8 cellular contexts compared by ENCODE assay signal in genomic region chr17:44970136-44970737, GRCh38. TPM values are rescaled to one million over a fixed set of nuclear protein-coding genes. Genes with fewer than 3 reads are reported as not detected.
DNase-seq lines count a peak whose midpoint lies in the region; ATAC-seq and TF ChIP-seq lines count a peak whose summit lies in the region.

No MANE protein-coding gene starts in this region.

- H3K9me3 Mint-ChIP-seq in CD4-positive, alpha-beta T cell: no peaks in the 10 kb centered on the region
- H3K9me3 Mint-ChIP-seq in IgD-negative memory B cell: no peaks in the 10 kb centered on the region
- H3K9me3 Mint-ChIP-seq in stimulated activated naive CD8-positive, alpha-beta T cell treated with anti-CD3 and anti-CD28 coated beads, Interleukin-15, amount 100 ng/mL, for 72 hours: no peaks in the 10 kb centered on the region

- H3K27ac Mint-ChIP-seq in CD4-positive, alpha-beta T cell: no peak overlapping the region
- peak overlapping the region in 1 of 3 donors; percentile 16 for H3K27ac Mint-ChIP-seq in IgD-negative memory B cell
- no peak overlapping the region for H3K27ac Mint-ChIP-seq in stimulated activated naive CD8-positive, alpha-beta T cell treated with anti-CD3 and anti-CD28 coated beads, Interleukin-15, amount 100 ng/mL, for 72 hours

- POLR2A ChIA-PET in CD4-positive, alpha-beta T cell (lab: Charles Lee): no interaction called here

- H3K4me3 Mint-ChIP-seq in CD4-positive, alpha-beta T cell: peak overlapping the region; percentile 83
- peak overlapping the region; percentile 33 to 89 (median 74) for H3K4me3 Mint-ChIP-seq in IgD-negative memory B cell
- H3K4me3 Mint-ChIP-seq in stimulated activated naive CD8-positive, alpha-beta T cell treated with anti-CD3 and anti-CD28 coated beads, Interleukin-15, amount 100 ng/mL, for 72 hours: peak overlapping the region; percentile 66 to 73

- no peak for ATAC-seq in CD4-positive, alpha-beta T cell (ENCODE audit: poor library complexity)
- ATAC-seq in stimulated activated naive CD8-positive, alpha-beta T cell treated with anti-CD3 and anti-CD28 coated beads, Interleukin-15, amount 100 ng/mL, for 72 hours: no peak
- no peak for ATAC-seq in HG02840 (IDR thresholded peaks at IDR 0.05; ENCODE audit: low FRiP score, unreplicated experiment)

- TF ChIP-seq CTCF in CD4-positive, alpha-beta T cell (IDR thresholded peaks at IDR 0.05): no peak

- no peak overlapping the region for H3K27ac ChIP-seq in CD4-positive, alpha-beta T cell (ENCODE audit: low read depth, low read length)

- CTCF ChIA-PET in CD4-positive, alpha-beta T cell (lab: Charles Lee): interaction anchor here (0.5 to 0.6 kb wide), 2 partner anchors 29 to 65 kb away, joined by 3 read pairs; no protein-coding TSS in a partner anchor

- H3K36me3 Mint-ChIP-seq in CD4-positive, alpha-beta T cell (ENCODE audit: low read depth): no peaks in the 10 kb centered on the region
- H3K36me3 Mint-ChIP-seq in IgD-negative memory B cell: no peaks in the 10 kb centered on the region

- H3K27me3 Mint-ChIP-seq in CD4-positive, alpha-beta T cell: peaks cover 52% of the 10 kb centered on the region
- H3K27me3 Mint-ChIP-seq in IgD-negative memory B cell: peaks cover 40% of the 10 kb centered on the region
- peaks cover 62% of the 10 kb centered on the region for H3K27me3 Mint-ChIP-seq in stimulated activated naive CD8-positive, alpha-beta T cell treated with anti-CD3 and anti-CD28 coated beads, Interleukin-15, amount 100 ng/mL, for 72 hours

- peaks cover 32% of the 10 kb centered on the region for H3K4me1 Mint-ChIP-seq in CD4-positive, alpha-beta T cell (ENCODE audit: low read depth)
- H3K4me1 Mint-ChIP-seq in IgD-negative memory B cell: peaks cover 16 to 21% (median 21%) of the 10 kb centered on the region in 3 donors
- H3K4me1 Mint-ChIP-seq in stimulated activated naive CD8-positive, alpha-beta T cell treated with anti-CD3 and anti-CD28 coated beads, Interleukin-15, amount 100 ng/mL, for 72 hours: peaks cover 50% of the 10 kb centered on the region

- H3K27me3 ChIP-seq in CD4-positive, alpha-beta T cell (ENCODE audit: control insufficient read depth, insufficient read depth, low read length): peaks cover 47% of the 10 kb centered on the region

- no peaks in the 10 kb centered on the region for H3K9me3 ChIP-seq in CD4-positive, alpha-beta T cell (ENCODE audit: control insufficient read depth, low read length)

- DNase-seq in CD4-positive, alpha-beta T cell: no peak
- DNase-seq in astrocyte of the hippocampus (ENCODE audit: low read depth, low spot score) (peak; percentile 78), iPS-NIHi7 (ENCODE audit: extremely low spot score) (peak; percentile 45), mucosa of gallbladder (ENCODE audit: low spot score) (no peak), KG1 (lab: John Stamatoyannopoulos, UW) (no peak)
- peak in 1 of 2 donors; percentile 36 for DNase-seq in stimulated activated naive CD8-positive, alpha-beta T cell treated with anti-CD3 and anti-CD28 coated beads, Interleukin-15, amount 100 ng/mL, for 72 hours

- intact Hi-C loops in CD4-positive, alpha-beta T cell (cut with DNase I, micrococcal nuclease): no loop called here

RNA-seq across cellular contexts. Expression of gene C1QL1, which starts 2.1 kb away (rescaled TPM):
- not detected for total RNA-seq in CD4-positive, alpha-beta T cell
- not detected for polyA plus RNA-seq in IgD-negative memory B cell
- 3.2 TPM for total RNA-seq in mucosa of gallbladder

RNA-seq across cellular contexts. Expression of gene KIF18B, which starts 22.7 kb away (rescaled TPM):
- under 1 TPM; 0.05 to 0.08 TPM for total RNA-seq in CD4-positive, alpha-beta T cell
- polyA plus RNA-seq in IgD-negative memory B cell: not detected
- 1.4 TPM for total RNA-seq in mucosa of gallbladder

RNA-seq across cellular contexts. Expression of gene GFAP, which starts 54.9 kb away (rescaled TPM):
- not detected for total RNA-seq in CD4-positive, alpha-beta T cell
- polyA plus RNA-seq in IgD-negative memory B cell: 0.45 TPM
- 0.09 TPM for total RNA-seq in mucosa of gallbladder

Comparison
In these comparisons a context has a peak if more than half of its experiments do, and no peak if none do; other contexts are left out.
1. DNase-seq: peak in astrocyte of the hippocampus (single experiment) and iPS-NIHi7 (single experiment); none in CD4-positive, alpha-beta T cell (0 of 10), mucosa of gallbladder (single experiment) and KG1 (single experiment).
2. Peak in every context shown above with its lines, with median percentiles within 50 percentile points of each other: H3K4me3 Mint-ChIP-seq.